11 cellular contexts compared by ENCODE assay signal in genomic region chr6:158069800-158070195, GRCh38.
DNase-seq lines count a peak whose midpoint lies in the region; ATAC-seq and TF ChIP-seq lines count a peak whose summit lies in the region.
"Had no signal": no experiment of that assay in that cellular context is flagged by ENCODE, and none has a peak within 500 bp of the region (broad histone marks: within the 10 kb centered on the region; RNA-seq: fewer than 3 reads in every experiment).

No MANE protein-coding gene starts in this region.

- no peaks in the 10 kb centered on the region for H3K9me3 ChIP-seq in GM23248 (ENCODE audit: low read depth)
- H3K9me3 ChIP-seq in esophagus squamous epithelium, result no peaks in the 10 kb centered on the region
- H3K9me3 ChIP-seq in stomach, result no peaks in the 10 kb centered on the region

- H3K4me1 Mint-ChIP-seq in T-cell, result peaks cover 5 to 20% (median 18%) of the 10 kb centered on the region in 3 donors

- no peak overlapping the region for H2AFZ ChIP-seq in GM23248

- H3K27ac ChIP-seq in GM23248, result peak overlapping the region; percentile 96
- H3K27ac ChIP-seq in esophagus squamous epithelium, result peak overlapping the region in 3 of 4 donors; percentile 72 to 79 (median 72)
- peak overlapping the region in 4 of 5 donors; percentile 62 to 88 (median 76) for H3K27ac ChIP-seq in stomach

- no peak overlapping the region for H3K4me3 Mint-ChIP-seq in T-cell
- H3K4me3 Mint-ChIP-seq: endodermal cell had no signal

- ATAC-seq in T-cell (replicated peaks in 1 of 4), result no peak
- no peak for ATAC-seq in GM21526 (IDR thresholded peaks at IDR 0.05; ENCODE audit: low FRiP score, unreplicated experiment)

- H3K36me3 ChIP-seq in GM23248 (ENCODE audit: low read depth) (peaks cover 14% of the 10 kb centered on the region; the same call in 1 of the 2 replicates), esophagus squamous epithelium (peaks cover 2 to 64% (median 5%) of the 10 kb centered on the region in 3 donors), stomach (peaks cover 6 to 74% (median 60%) of the 10 kb centered on the region in 4 donors)

- peaks cover 43% of the 10 kb centered on the region for H3K36me3 Mint-ChIP-seq in T-cell

- intact Hi-C loops in esophagus squamous epithelium (cut with DNase I) (loop anchor here (5.0 to 10.0 kb wide), 2 partner anchors 65 to 87 kb away; partner anchors contain the start of gene SYNJ2), stomach (cut with DNase I; ENCODE audit: low total_unique reads) (loop anchor here (10.0 kb wide), 1 partner anchor 95 kb away; no protein-coding TSS in a partner anchor)

- H3K27me3 ChIP-seq in GM23248 (replicated peaks; ENCODE audit: insufficient read depth) (no peaks in the 10 kb centered on the region), esophagus squamous epithelium (no peaks in the 10 kb centered on the region), stomach (no peaks in the 10 kb centered on the region)

- DNase-seq in GM23248, result peak; percentile 92
- DNase-seq in T-cell, result no peak
- no peak for DNase-seq in esophagus squamous epithelium (lab: John Stamatoyannopoulos, UW)
- DNase-seq in stomach, result no peak
- no peak for DNase-seq in GM13976 (ENCODE audit: low spot score)
- no peak for DNase-seq in activated CD4-positive, alpha-beta T cell treated with anti-CD3 and anti-CD28 coated beads, Interleukin-2, amount 50 U/mL, for 4 hours
- DNase-seq: endodermal cell, NCI-H345, right cardiac atrium, RPMI8226 had no signal

- H3K4me3 ChIP-seq in GM23248, result no peak overlapping the region
- no peak overlapping the region for H3K4me3 ChIP-seq in esophagus squamous epithelium
- H3K4me3 ChIP-seq in stomach, result no peak overlapping the region

- peak overlapping the region; percentile 74 for H3K9ac ChIP-seq in GM23248

- no peak for TF ChIP-seq EP300 in stomach (IDR thresholded peaks at IDR 0.05)

- 33 to 37% methylated on average over 6 of the region's 6 CpGs for WGBS in GM23248 (ENCODE audit: low coverage in 1 of 2, low lambda C conversion rate in 2 of 2, missing lambda C conversion rate in 2 of 2), 2 experiments
- 50 to 61% methylated on average over 6 of the region's 6 CpGs for WGBS in esophagus squamous epithelium, 2 donors
- 80 to 91% (median 87%) methylated on average over 6 of the region's 6 CpGs for WGBS in stomach, 5 donors

- H3F3A ChIP-seq in GM23248 (ENCODE audit: insufficient read depth), result peaks cover 47% of the 10 kb centered on the region

- in situ Hi-C loops in GM23248 (cut with MboI), result loop anchor here (25.0 kb wide), 1 partner anchor 307 kb away; no protein-coding TSS in a partner anchor
- in situ Hi-C loops in GM13976 (cut with MboI; ENCODE audit: low sequenced_read_pairs, unreplicated experiment), result no loop called here

- no peaks in the 10 kb centered on the region for H3K9me2 ChIP-seq in GM23248 (ENCODE audit: insufficient read depth)

- H3K27ac Mint-ChIP-seq in T-cell, result peak overlapping the region; percentile 37 to 71
- H3K27ac Mint-ChIP-seq: endodermal cell had no signal

- H3K4me2 ChIP-seq in GM23248 (ENCODE audit: unreplicated experiment), result peak overlapping the region; percentile 45

- POLR2A ChIA-PET in T-cell (lab: Charles Lee), result no interaction called here

- no peaks in the 10 kb centered on the region for H3K27me3 Mint-ChIP-seq in T-cell

- no peaks in the 10 kb centered on the region for H3K9me3 Mint-ChIP-seq in T-cell
- H3K9me3 Mint-ChIP-seq: endodermal cell had no signal

- no peaks in the 10 kb centered on the region; the same call in 1 of the 2 replicates for H3K79me2 ChIP-seq in GM23248 (ENCODE audit: insufficient read depth)

- no peak for TF ChIP-seq POLR2A in esophagus squamous epithelium (IDR thresholded peaks at IDR 0.05)
- TF ChIP-seq POLR2A in stomach (IDR thresholded peaks at IDR 0.05), result no peak

- no peaks in the 10 kb centered on the region for H4K20me1 ChIP-seq in GM23248 (ENCODE audit: insufficient read depth)

- H3K4me1 ChIP-seq in GM23248 (ENCODE audit: insufficient read depth) (peaks cover 27% of the 10 kb centered on the region), esophagus squamous epithelium (peaks cover 17 to 42% (median 23%) of the 10 kb centered on the region in 3 donors), stomach (peaks cover 0 to 28% (median 11%) of the 10 kb centered on the region in 4 donors)

- TF ChIP-seq CTCF in esophagus squamous epithelium (IDR thresholded peaks at IDR 0.05) (no peak), stomach (IDR thresholded peaks at IDR 0.05) (no peak), GM13976 (IDR thresholded peaks at IDR 0.05; ENCODE audit: borderline replicate concordance, control extremely low read depth, extremely low read depth, insufficient read depth, missing control alignments) (no peak)

- CTCF ChIA-PET in T-cell (lab: Charles Lee), result interaction anchor here in 1 of 2 donors (1.4 to 2.0 kb wide), 2 partner anchors 14 to 43 kb away, joined by 4 read pairs; no protein-coding TSS in a partner anchor
